ENCODE assay signal across 1 cellular context in genomic region chr2:216920150-216920846, GRCh38.
TF ChIP-seq lines count a peak whose summit lies in the region.

No MANE protein-coding gene starts in this region.

TF ChIP-seq in K562, 482 proteins besides CTCF, POLR2A, EP300 and RAD21:
- peak; percentile 16; the same call in 1 of the 2 replicates for TF ChIP-seq DEAF1 (CRISPR knock-in tag; IDR thresholded peaks at IDR 0.05)
- no peak for TF ChIP-seq ARID4B (CRISPR knock-in tag; IDR thresholded peaks at IDR 0.05)
- no peak for TF ChIP-seq GATAD2A (IDR thresholded peaks at IDR 0.05)
- no peak for TF ChIP-seq ZKSCAN8 (CRISPR knock-in tag; IDR thresholded peaks at IDR 0.05)
